In the genomic region with DNA sequence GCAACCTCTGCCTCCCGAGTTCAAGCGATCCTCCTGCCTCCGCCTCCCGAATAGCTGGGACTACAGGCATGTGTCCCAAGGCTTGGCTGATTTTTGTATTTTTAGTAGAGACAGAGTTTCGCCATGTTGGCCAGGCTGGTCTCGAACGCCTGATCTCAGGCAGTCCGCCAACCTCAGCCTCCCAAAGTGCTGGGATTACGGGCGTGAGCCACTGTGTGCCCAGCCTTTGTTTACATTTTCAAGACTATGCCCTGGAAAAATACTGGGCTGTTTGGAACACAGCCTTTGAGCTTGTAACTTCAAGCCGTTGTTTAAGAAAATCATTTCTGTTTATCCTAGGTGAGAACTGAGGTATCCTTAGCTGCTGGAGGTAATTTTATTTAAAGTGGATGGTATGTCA, we compare ENCODE assay signal across 1 cellular context.
TF ChIP-seq lines count a peak whose summit lies in the region.

No MANE protein-coding gene starts in this region.

TF ChIP-seq in HepG2, 621 proteins besides CTCF, POLR2A, EP300 and RAD21 (continued from another document and continues in another):
- TF ChIP-seq CBFB (CRISPR knock-in tag; IDR thresholded peaks at IDR 0.05) (no peak), MAFG (CRISPR knock-in tag; IDR thresholded peaks at IDR 0.05) (no peak), ZNF570 (CRISPR knock-in tag; IDR thresholded peaks at IDR 0.05; ENCODE audit: borderline replicate concordance) (no peak), XRCC5 (optimal IDR thresholded peaks at IDR 0.05; ENCODE audit: low read length) (no peak), ZNF772 (CRISPR knock-in tag; IDR thresholded peaks at IDR 0.05) (peak; percentile 20; the same call in 1 of the 2 replicates), TBX3 (IDR thresholded peaks at IDR 0.05; ENCODE audit: borderline replicate concordance) (no peak), CENPT (CRISPR knock-in tag; IDR thresholded peaks at IDR 0.05; ENCODE audit: low read depth) (no peak), SNAI1 (CRISPR knock-in tag; IDR thresholded peaks at IDR 0.05; ENCODE audit: borderline replicate concordance) (no peak), IKZF4 (CRISPR knock-in tag; IDR thresholded peaks at IDR 0.05; ENCODE audit: borderline replicate concordance, low read depth, not compliant biosample characterization) (peak; percentile 27), SP2 (CRISPR knock-in tag; IDR thresholded peaks at IDR 0.05) (no peak), SATB2 (CRISPR knock-in tag; IDR thresholded peaks at IDR 0.05) (no peak), ZNF788 (CRISPR knock-in tag; IDR thresholded peaks at IDR 0.05; ENCODE audit: borderline replicate concordance) (peak; percentile 38; the same call in 1 of the 2 replicates), ATF7 (IDR thresholded peaks at IDR 0.05) (no peak), ATF7 (CRISPR knock-in tag; IDR thresholded peaks at IDR 0.05) (no peak), FOSL2 (CRISPR knock-in tag; IDR thresholded peaks at IDR 0.05) (peak; percentile 41), ZKSCAN1 (IDR thresholded peaks at IDR 0.05; ENCODE audit: low read length) (no peak), SP140L (CRISPR knock-in tag; IDR thresholded peaks at IDR 0.05; ENCODE audit: borderline replicate concordance) (no peak), ZNF333 (CRISPR knock-in tag; IDR thresholded peaks at IDR 0.05; ENCODE audit: borderline replicate concordance) (no peak), ZNF253 (CRISPR knock-in tag; IDR thresholded peaks at IDR 0.05; ENCODE audit: borderline replicate concordance) (no peak), THYN1 (CRISPR knock-in tag; IDR thresholded peaks at IDR 0.05; ENCODE audit: borderline replicate concordance, low read depth) (no peak), TOE1 (CRISPR knock-in tag; IDR thresholded peaks at IDR 0.05) (no peak), FOXA1 (IDR thresholded peaks at IDR 0.05) (no peak), FOXA1 (CRISPR knock-in tag; IDR thresholded peaks at IDR 0.05) (peak; percentile 88), SRSF9 (IDR thresholded peaks at IDR 0.05; ENCODE audit: borderline replicate concordance, insufficient read depth, low read depth, low read length, poor library complexity, severe bottlenecking) (no peak), ZFP37 (CRISPR knock-in tag; IDR thresholded peaks at IDR 0.05; ENCODE audit: borderline replicate concordance) (no peak)
- TF ChIP-seq, protein P1, sequence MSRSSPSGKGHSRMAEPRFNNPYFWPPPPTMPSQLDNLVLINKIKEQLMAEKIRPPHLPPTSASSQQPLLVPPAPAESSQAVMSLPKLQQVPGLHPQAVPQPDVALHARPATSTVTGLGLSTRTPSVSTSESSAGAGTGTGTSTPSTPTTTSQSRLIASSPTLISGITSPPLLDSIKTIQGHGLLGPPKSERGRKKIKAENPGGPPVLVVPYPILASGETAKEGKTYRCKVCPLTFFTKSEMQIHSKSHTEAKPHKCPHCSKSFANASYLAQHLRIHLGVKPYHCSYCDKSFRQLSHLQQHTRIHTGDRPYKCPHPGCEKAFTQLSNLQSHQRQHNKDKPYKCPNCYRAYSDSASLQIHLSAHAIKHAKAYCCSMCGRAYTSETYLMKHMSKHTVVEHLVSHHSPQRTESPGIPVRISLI (CRISPR knock-in tag; IDR thresholded peaks at IDR 0.05; ENCODE audit: borderline replicate concordance) = peak; percentile 37; the same call in 1 of the 2 replicates
- TF ChIP-seq, protein P2, sequence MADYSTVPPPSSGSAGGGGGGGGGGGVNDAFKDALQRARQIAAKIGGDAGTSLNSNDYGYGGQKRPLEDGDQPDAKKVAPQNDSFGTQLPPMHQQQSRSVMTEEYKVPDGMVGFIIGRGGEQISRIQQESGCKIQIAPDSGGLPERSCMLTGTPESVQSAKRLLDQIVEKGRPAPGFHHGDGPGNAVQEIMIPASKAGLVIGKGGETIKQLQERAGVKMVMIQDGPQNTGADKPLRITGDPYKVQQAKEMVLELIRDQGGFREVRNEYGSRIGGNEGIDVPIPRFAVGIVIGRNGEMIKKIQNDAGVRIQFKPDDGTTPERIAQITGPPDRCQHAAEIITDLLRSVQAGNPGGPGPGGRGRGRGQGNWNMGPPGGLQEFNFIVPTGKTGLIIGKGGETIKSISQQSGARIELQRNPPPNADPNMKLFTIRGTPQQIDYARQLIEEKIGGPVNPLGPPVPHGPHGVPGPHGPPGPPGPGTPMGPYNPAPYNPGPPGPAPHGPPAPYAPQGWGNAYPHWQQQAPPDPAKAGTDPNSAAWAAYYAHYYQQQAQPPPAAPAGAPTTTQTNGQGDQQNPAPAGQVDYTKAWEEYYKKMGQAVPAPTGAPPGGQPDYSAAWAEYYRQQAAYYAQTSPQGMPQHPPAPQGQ (CRISPR knock-in tag; IDR thresholded peaks at IDR 0.05; ENCODE audit: borderline replicate concordance) = no peak
- TF ChIP-seq, protein P3, sequence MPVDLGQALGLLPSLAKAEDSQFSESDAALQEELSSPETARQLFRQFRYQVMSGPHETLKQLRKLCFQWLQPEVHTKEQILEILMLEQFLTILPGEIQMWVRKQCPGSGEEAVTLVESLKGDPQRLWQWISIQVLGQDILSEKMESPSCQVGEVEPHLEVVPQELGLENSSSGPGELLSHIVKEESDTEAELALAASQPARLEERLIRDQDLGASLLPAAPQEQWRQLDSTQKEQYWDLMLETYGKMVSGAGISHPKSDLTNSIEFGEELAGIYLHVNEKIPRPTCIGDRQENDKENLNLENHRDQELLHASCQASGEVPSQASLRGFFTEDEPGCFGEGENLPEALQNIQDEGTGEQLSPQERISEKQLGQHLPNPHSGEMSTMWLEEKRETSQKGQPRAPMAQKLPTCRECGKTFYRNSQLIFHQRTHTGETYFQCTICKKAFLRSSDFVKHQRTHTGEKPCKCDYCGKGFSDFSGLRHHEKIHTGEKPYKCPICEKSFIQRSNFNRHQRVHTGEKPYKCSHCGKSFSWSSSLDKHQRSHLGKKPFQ (CRISPR knock-in tag; IDR thresholded peaks at IDR 0.05; ENCODE audit: insufficient replicate concordance) = no peak
- TF ChIP-seq, protein P4, sequence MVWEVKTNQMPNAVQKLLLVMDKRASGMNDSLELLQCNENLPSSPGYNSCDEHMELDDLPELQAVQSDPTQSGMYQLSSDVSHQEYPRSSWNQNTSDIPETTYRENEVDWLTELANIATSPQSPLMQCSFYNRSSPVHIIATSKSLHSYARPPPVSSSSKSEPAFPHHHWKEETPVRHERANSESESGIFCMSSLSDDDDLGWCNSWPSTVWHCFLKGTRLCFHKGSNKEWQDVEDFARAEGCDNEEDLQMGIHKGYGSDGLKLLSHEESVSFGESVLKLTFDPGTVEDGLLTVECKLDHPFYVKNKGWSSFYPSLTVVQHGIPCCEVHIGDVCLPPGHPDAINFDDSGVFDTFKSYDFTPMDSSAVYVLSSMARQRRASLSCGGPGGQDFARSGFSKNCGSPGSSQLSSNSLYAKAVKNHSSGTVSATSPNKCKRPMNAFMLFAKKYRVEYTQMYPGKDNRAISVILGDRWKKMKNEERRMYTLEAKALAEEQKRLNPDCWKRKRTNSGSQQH (CRISPR knock-in tag; IDR thresholded peaks at IDR 0.05; ENCODE audit: low read depth) = no peak
- TF ChIP-seq, protein P5, sequence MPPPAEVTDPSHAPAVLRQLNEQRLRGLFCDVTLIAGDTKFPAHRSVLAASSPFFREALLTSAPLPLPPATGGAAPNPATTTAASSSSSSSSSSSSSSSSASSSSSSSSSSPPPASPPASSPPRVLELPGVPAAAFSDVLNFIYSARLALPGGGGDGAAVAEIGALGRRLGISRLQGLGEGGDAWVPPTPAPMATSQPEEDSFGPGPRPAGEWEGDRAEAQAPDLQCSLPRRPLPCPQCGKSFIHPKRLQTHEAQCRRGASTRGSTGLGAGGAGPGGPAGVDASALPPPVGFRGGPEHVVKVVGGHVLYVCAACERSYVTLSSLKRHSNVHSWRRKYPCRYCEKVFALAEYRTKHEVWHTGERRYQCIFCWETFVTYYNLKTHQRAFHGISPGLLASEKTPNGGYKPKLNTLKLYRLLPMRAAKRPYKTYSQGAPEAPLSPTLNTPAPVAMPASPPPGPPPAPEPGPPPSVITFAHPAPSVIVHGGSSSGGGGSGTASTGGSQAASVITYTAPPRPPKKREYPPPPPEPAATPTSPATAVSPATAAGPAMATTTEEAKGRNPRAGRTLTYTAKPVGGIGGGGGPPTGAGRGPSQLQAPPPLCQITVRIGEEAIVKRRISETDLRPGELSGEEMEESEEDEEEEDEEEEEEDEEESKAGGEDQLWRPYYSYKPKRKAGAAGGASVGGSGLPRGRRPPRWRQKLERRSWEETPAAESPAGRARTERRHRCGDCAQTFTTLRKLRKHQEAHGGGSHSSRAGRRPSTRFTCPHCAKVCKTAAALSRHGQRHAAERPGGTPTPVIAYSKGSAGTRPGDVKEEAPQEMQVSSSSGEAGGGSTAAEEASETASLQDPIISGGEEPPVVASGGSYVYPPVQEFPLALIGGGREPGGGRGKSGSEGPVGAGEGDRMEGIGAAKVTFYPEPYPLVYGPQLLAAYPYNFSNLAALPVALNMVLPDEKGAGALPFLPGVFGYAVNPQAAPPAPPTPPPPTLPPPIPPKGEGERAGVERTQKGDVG (CRISPR knock-in tag; IDR thresholded peaks at IDR 0.05; ENCODE audit: borderline replicate concordance) = no peak
- TF ChIP-seq, protein P6, sequence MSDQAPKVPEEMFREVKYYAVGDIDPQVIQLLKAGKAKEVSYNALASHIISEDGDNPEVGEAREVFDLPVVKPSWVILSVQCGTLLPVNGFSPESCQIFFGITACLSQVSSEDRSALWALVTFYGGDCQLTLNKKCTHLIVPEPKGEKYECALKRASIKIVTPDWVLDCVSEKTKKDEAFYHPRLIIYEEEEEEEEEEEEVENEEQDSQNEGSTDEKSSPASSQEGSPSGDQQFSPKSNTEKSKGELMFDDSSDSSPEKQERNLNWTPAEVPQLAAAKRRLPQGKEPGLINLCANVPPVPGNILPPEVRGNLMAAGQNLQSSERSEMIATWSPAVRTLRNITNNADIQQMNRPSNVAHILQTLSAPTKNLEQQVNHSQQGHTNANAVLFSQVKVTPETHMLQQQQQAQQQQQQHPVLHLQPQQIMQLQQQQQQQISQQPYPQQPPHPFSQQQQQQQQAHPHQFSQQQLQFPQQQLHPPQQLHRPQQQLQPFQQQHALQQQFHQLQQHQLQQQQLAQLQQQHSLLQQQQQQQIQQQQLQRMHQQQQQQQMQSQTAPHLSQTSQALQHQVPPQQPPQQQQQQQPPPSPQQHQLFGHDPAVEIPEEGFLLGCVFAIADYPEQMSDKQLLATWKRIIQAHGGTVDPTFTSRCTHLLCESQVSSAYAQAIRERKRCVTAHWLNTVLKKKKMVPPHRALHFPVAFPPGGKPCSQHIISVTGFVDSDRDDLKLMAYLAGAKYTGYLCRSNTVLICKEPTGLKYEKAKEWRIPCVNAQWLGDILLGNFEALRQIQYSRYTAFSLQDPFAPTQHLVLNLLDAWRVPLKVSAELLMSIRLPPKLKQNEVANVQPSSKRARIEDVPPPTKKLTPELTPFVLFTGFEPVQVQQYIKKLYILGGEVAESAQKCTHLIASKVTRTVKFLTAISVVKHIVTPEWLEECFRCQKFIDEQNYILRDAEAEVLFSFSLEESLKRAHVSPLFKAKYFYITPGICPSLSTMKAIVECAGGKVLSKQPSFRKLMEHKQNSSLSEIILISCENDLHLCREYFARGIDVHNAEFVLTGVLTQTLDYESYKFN (CRISPR knock-in tag; conservative IDR thresholded peaks at IDR 0.05) = peak; percentile 77
- TF ChIP-seq, protein P7, sequence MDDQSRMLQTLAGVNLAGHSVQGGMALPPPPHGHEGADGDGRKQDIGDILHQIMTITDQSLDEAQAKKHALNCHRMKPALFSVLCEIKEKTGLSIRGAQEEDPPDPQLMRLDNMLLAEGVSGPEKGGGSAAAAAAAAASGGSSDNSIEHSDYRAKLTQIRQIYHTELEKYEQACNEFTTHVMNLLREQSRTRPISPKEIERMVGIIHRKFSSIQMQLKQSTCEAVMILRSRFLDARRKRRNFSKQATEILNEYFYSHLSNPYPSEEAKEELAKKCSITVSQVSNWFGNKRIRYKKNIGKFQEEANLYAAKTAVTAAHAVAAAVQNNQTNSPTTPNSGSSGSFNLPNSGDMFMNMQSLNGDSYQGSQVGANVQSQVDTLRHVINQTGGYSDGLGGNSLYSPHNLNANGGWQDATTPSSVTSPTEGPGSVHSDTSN (CRISPR knock-in tag; IDR thresholded peaks at IDR 0.05; ENCODE audit: borderline replicate concordance) = no peak
- TF ChIP-seq, protein P8, sequence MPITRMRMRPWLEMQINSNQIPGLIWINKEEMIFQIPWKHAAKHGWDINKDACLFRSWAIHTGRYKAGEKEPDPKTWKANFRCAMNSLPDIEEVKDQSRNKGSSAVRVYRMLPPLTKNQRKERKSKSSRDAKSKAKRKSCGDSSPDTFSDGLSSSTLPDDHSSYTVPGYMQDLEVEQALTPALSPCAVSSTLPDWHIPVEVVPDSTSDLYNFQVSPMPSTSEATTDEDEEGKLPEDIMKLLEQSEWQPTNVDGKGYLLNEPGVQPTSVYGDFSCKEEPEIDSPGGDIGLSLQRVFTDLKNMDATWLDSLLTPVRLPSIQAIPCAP (CRISPR knock-in tag; IDR thresholded peaks at IDR 0.05; ENCODE audit: low read depth) = no peak
